ENCODE assay signal across 1 cellular context in the genomic region with DNA sequence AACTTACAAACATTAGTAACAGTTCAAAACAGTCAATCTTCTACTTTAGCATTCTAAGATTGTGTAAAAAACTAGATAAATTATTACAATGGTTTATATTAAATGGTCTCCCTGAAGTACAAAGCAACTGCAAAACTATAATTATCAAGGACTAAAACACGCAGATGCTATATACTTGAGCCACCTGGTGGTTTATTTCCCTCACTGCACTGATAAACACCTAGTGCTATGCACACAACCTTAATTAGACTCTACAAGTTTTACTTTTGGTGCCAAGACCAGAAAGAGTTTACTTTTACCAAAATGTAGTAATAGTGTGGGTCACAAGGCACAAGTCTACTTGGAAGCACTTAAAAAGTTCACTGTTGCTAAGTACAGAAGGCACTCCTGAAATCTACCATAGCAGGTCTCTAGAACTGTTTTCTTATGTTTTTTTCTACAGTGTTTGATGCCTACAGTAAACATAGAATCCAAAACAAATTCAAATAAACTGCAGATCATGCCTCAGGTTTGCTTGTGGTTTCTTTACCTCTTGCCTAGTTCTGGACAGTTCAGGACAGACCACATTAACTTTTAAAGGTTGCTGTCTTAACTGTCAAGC.
TF ChIP-seq lines count a peak whose summit lies in the region.

No MANE protein-coding gene starts in this region.

TF ChIP-seq in K562, 482 proteins besides CTCF, POLR2A, EP300 and RAD21:
- TF ChIP-seq, protein P1, sequence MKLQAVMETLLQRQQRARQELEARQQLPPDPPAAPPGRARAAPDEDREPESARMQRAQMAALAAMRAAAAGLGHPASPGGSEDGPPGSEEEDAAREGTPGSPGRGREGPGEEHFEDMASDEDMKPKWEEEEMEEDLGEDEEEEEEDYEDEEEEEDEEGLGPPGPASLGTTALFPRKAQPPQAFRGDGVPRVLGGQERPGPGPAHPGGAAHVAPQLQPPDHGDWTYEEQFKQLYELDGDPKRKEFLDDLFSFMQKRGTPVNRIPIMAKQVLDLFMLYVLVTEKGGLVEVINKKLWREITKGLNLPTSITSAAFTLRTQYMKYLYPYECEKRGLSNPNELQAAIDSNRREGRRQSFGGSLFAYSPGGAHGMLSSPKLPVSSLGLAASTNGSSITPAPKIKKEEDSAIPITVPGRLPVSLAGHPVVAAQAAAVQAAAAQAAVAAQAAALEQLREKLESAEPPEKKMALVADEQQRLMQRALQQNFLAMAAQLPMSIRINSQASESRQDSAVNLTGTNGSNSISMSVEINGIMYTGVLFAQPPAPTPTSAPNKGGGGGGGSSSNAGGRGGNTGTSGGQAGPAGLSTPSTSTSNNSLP (IDR thresholded peaks at IDR 0.05; ENCODE audit: borderline replicate concordance, low read depth, low read length) = peak; percentile 56; the same call in 1 of the 2 replicates
- 0 out of 2 replicates have a peak, but pooled peaks have one; percentile 29 for TF ChIP-seq RNF2 (IDR thresholded peaks at IDR 0.05)
- no peak for TF ChIP-seq CUX1 (CRISPR knock-in tag; IDR thresholded peaks at IDR 0.05)
- TF ChIP-seq AFF4 (CRISPR knock-in tag; IDR thresholded peaks at IDR 0.05) = no peak
- TF ChIP-seq, protein P2, sequence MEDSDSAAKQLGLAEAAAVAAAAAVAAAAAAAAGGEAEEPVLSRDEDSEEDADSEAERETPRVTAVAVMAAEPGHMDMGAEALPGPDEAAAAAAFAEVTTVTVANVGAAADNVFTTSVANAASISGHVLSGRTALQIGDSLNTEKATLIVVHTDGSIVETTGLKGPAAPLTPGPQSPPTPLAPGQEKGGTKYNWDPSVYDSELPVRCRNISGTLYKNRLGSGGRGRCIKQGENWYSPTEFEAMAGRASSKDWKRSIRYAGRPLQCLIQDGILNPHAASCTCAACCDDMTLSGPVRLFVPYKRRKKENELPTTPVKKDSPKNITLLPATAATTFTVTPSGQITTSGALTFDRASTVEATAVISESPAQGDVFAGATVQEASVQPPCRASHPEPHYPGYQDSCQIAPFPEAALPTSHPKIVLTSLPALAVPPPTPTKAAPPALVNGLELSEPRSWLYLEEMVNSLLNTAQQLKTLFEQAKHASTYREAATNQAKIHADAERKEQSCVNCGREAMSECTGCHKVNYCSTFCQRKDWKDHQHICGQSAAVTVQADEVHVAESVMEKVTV (CRISPR knock-in tag; IDR thresholded peaks at IDR 0.05) = peak; percentile 63
- TF ChIP-seq DIDO1 (tag; IDR thresholded peaks at IDR 0.05; ENCODE audit: low read depth) = no peak
- 0 out of 2 replicates have a peak, but pooled peaks have one; percentile 29 for TF ChIP-seq ZNF79 (CRISPR knock-in tag; IDR thresholded peaks at IDR 0.05; ENCODE audit: low read depth)
- TF ChIP-seq SMC3 (conservative IDR thresholded peaks at IDR 0.05; ENCODE audit: insufficient read depth, low read depth, low read length) = peak; percentile 79
